ENCODE assay signal across 2 cellular contexts in the genomic region with DNA sequence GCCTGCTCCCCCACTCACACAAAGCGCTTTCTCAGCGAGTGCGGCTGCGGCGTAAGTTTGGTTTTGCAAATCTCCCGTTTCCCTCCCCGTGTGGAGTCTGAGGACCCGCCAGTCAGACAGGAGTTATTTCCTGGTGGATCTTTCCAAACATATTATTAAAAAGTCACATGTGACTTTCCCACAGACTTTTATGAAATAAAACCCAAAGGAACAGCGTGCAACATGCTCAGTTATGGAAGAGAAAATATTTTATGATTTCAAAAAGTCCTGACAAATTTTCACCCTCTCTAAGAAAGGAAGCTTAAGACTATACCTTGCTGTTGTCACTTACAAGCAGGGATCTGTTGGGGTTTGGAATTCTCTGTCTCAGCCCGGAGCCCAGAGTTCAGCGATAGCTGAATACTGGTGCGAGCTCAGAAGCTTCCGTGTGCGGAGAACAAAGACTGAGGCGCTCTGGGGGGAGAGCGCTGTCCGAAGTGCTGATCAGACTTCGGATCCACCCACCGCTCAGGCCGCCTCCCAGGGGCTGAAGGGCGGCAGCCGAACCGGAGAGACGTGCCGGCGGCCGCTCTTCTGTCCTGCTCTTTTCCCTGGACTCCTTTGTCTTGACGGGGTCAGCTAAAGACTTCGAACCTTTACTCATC.
A peak's percentile ranks its signal among the peaks of the same experiment; 100 is the strongest.
TF ChIP-seq lines count a peak whose summit lies in the region.

No MANE protein-coding gene starts in this region.

TF ChIP-seq in K562, 482 proteins besides CTCF, POLR2A, EP300 and RAD21 (continued from another document and continues in another):
- no peak for TF ChIP-seq ZNF318 (IDR thresholded peaks at IDR 0.05; ENCODE audit: borderline replicate concordance in 1 of 2, low read depth in 1 of 2)
- TF ChIP-seq, protein P1, sequence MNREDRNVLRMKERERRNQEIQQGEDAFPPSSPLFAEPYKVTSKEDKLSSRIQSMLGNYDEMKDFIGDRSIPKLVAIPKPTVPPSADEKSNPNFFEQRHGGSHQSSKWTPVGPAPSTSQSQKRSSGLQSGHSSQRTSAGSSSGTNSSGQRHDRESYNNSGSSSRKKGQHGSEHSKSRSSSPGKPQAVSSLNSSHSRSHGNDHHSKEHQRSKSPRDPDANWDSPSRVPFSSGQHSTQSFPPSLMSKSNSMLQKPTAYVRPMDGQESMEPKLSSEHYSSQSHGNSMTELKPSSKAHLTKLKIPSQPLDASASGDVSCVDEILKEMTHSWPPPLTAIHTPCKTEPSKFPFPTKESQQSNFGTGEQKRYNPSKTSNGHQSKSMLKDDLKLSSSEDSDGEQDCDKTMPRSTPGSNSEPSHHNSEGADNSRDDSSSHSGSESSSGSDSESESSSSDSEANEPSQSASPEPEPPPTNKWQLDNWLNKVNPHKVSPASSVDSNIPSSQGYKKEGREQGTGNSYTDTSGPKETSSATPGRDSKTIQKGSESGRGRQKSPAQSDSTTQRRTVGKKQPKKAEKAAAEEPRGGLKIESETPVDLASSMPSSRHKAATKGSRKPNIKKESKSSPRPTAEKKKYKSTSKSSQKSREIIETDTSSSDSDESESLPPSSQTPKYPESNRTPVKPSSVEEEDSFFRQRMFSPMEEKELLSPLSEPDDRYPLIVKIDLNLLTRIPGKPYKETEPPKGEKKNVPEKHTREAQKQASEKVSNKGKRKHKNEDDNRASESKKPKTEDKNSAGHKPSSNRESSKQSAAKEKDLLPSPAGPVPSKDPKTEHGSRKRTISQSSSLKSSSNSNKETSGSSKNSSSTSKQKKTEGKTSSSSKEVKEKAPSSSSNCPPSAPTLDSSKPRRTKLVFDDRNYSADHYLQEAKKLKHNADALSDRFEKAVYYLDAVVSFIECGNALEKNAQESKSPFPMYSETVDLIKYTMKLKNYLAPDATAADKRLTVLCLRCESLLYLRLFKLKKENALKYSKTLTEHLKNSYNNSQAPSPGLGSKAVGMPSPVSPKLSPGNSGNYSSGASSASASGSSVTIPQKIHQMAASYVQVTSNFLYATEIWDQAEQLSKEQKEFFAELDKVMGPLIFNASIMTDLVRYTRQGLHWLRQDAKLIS (CRISPR knock-in tag; IDR thresholded peaks at IDR 0.05), result 0 out of 2 replicates have a peak, but pooled peaks have one; percentile 39
- TF ChIP-seq, protein P2, sequence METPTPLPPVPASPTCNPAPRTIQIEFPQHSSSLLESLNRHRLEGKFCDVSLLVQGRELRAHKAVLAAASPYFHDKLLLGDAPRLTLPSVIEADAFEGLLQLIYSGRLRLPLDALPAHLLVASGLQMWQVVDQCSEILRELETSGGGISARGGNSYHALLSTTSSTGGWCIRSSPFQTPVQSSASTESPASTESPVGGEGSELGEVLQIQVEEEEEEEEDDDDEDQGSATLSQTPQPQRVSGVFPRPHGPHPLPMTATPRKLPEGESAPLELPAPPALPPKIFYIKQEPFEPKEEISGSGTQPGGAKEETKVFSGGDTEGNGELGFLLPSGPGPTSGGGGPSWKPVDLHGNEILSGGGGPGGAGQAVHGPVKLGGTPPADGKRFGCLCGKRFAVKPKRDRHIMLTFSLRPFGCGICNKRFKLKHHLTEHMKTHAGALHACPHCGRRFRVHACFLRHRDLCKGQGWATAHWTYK (CRISPR knock-in tag; IDR thresholded peaks at IDR 0.05), result no peak

TF ChIP-seq in HepG2, 621 proteins besides CTCF, POLR2A, EP300 and RAD21 (continued from another document and continues in another):
- TF ChIP-seq, protein P3, sequence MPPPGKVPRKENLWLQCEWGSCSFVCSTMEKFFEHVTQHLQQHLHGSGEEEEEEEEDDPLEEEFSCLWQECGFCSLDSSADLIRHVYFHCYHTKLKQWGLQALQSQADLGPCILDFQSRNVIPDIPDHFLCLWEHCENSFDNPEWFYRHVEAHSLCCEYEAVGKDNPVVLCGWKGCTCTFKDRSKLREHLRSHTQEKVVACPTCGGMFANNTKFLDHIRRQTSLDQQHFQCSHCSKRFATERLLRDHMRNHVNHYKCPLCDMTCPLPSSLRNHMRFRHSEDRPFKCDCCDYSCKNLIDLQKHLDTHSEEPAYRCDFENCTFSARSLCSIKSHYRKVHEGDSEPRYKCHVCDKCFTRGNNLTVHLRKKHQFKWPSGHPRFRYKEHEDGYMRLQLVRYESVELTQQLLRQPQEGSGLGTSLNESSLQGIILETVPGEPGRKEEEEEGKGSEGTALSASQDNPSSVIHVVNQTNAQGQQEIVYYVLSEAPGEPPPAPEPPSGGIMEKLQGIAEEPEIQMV (CRISPR knock-in tag; IDR thresholded peaks at IDR 0.05; ENCODE audit: low read depth), result peak; percentile 54; the same call in 1 of the 2 replicates
- TF ChIP-seq KLF11 (CRISPR knock-in tag; IDR thresholded peaks at IDR 0.05) (peak; percentile 99), SALL2 (CRISPR knock-in tag; IDR thresholded peaks at IDR 0.05) (peak; percentile 94), SNAI1 (CRISPR knock-in tag; IDR thresholded peaks at IDR 0.05; ENCODE audit: borderline replicate concordance) (peak; percentile 84; the same call in 1 of the 2 replicates), MIER3 (CRISPR knock-in tag; IDR thresholded peaks at IDR 0.05; ENCODE audit: borderline replicate concordance) (peak; percentile 95), FOSL1 (CRISPR knock-in tag; IDR thresholded peaks at IDR 0.05; ENCODE audit: borderline replicate concordance) (peak; percentile 38; the same call in 1 of the 2 replicates), TFAP4 (IDR thresholded peaks at IDR 0.05; ENCODE audit: borderline replicate concordance, low read depth) (peak; percentile 25; the same call in 1 of the 2 replicates), ZNF777 (CRISPR knock-in tag; IDR thresholded peaks at IDR 0.05) (peak; percentile 78), ZNF329 (CRISPR knock-in tag; IDR thresholded peaks at IDR 0.05; ENCODE audit: low read depth) (peak; percentile 83; the same call in 1 of the 2 replicates), TERF1 (CRISPR knock-in tag; IDR thresholded peaks at IDR 0.05) (peak; percentile 96), FOXO1 (CRISPR knock-in tag; IDR thresholded peaks at IDR 0.05) (peak; percentile 90), HNF1B (CRISPR knock-in tag; IDR thresholded peaks at IDR 0.05) (peak; percentile 82; the same call in 1 of the 2 replicates), ZFP1 (CRISPR knock-in tag; IDR thresholded peaks at IDR 0.05) (0 out of 2 replicates have a peak, but pooled peaks have one; percentile 90), ZNF275 (CRISPR knock-in tag; IDR thresholded peaks at IDR 0.05; ENCODE audit: borderline replicate concordance) (peak; percentile 91; the same call in 1 of the 2 replicates), NR2F1 (CRISPR knock-in tag; IDR thresholded peaks at IDR 0.05) (peak in 1 of 2 experiments; percentile 71; a peak in 2 of 4 replicates), ZSCAN31 (CRISPR knock-in tag; IDR thresholded peaks at IDR 0.05; ENCODE audit: low read depth) (peak; percentile 94), SIN3A (IDR thresholded peaks at IDR 0.05; ENCODE audit: borderline replicate concordance, low read depth, low read length) (peak; percentile 90), ZNF598 (CRISPR knock-in tag; IDR thresholded peaks at IDR 0.05; ENCODE audit: borderline replicate concordance) (0 out of 2 replicates have a peak, but pooled peaks have one; percentile 93), NFKB2 (CRISPR knock-in tag; IDR thresholded peaks at IDR 0.05; ENCODE audit: borderline replicate concordance) (peak; percentile 100), ZNF281 (CRISPR knock-in tag; IDR thresholded peaks at IDR 0.05; ENCODE audit: borderline replicate concordance) (peak; percentile 87), ZNF619 (CRISPR knock-in tag; IDR thresholded peaks at IDR 0.05) (no peak), SMYD3 (CRISPR knock-in tag; IDR thresholded peaks at IDR 0.05) (0 out of 2 replicates have a peak, but pooled peaks have one; percentile 74), MED1 (CRISPR knock-in tag; IDR thresholded peaks at IDR 0.05) (peak; percentile 78), HDAC1 (CRISPR knock-in tag; IDR thresholded peaks at IDR 0.05) (peak; percentile 86; the same call in 1 of the 2 replicates), HDAC2 (CRISPR knock-in tag; IDR thresholded peaks at IDR 0.05) (peak; percentile 95), SMAD3 (CRISPR knock-in tag; IDR thresholded peaks at IDR 0.05) (peak; percentile 99), TARDBP (CRISPR knock-in tag; IDR thresholded peaks at IDR 0.05) (no peak), SRY (CRISPR knock-in tag; IDR thresholded peaks at IDR 0.05) (peak; percentile 99), ZNF713 (CRISPR knock-in tag; IDR thresholded peaks at IDR 0.05) (no peak), MTF2 (CRISPR knock-in tag; IDR thresholded peaks at IDR 0.05; ENCODE audit: borderline replicate concordance) (peak; percentile 98), ARNTL (CRISPR knock-in tag; IDR thresholded peaks at IDR 0.05) (peak; percentile 86), PATZ1 (CRISPR knock-in tag; IDR thresholded peaks at IDR 0.05) (peak; percentile 87)
- TF ChIP-seq, protein P4, sequence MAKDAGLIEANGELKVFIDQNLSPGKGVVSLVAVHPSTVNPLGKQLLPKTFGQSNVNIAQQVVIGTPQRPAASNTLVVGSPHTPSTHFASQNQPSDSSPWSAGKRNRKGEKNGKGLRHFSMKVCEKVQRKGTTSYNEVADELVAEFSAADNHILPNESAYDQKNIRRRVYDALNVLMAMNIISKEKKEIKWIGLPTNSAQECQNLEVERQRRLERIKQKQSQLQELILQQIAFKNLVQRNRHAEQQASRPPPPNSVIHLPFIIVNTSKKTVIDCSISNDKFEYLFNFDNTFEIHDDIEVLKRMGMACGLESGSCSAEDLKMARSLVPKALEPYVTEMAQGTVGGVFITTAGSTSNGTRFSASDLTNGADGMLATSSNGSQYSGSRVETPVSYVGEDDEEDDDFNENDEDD (CRISPR knock-in tag; IDR thresholded peaks at IDR 0.05; ENCODE audit: borderline replicate concordance), result peak; percentile 46; the same call in 1 of the 2 replicates
